11 cellular contexts compared by ENCODE assay signal in genomic region chr1:224067621-224068457, GRCh38. TPM values are rescaled to one million over a fixed set of nuclear protein-coding genes. Genes with fewer than 3 reads are reported as not detected.
A peak's percentile ranks its signal among the peaks of the same experiment; 100 is the strongest.
DNase-seq lines count a peak whose midpoint lies in the region; ATAC-seq and TF ChIP-seq lines count a peak whose summit lies in the region.
"Had no signal": no experiment of that assay in that cellular context is flagged by ENCODE, and none has a peak within 500 bp of the region (broad histone marks: within the 10 kb centered on the region; RNA-seq: fewer than 3 reads in every experiment).

No MANE protein-coding gene starts in this region.

- H3K4ac ChIP-seq in IMR-90 (ENCODE audit: low read depth, low read length), result no peak overlapping the region

- no peaks in the 10 kb centered on the region for H3K9me3 Mint-ChIP-seq in activated T-helper 17 cell treated with anti-CD3 and anti-CD28 coated beads, Interleukin-2, amount 50 U/mL, for 72 hours

- no peak overlapping the region for H3K23ac ChIP-seq in IMR-90 (ENCODE audit: low read depth, low read length)

- H2BK120ac ChIP-seq in IMR-90 (ENCODE audit: low read depth, low read length), result no peak overlapping the region

- H3K27me3 ChIP-seq in IMR-90 (ENCODE audit: control insufficient read depth, insufficient read depth, low read length) (no peaks in the 10 kb centered on the region), SJCRH30 (peaks cover 10% of the 10 kb centered on the region; the same call in 1 of the 2 replicates)

- H3K36me3 ChIP-seq in IMR-90 (ENCODE audit: control insufficient read depth, insufficient read depth, low read length) (no peaks in the 10 kb centered on the region), SJCRH30 (no peaks in the 10 kb centered on the region; the same call in 1 of the 2 replicates)

- no peaks in the 10 kb centered on the region for H3K36me3 Mint-ChIP-seq in activated T-helper 17 cell treated with anti-CD3 and anti-CD28 coated beads, Interleukin-2, amount 50 U/mL, for 72 hours (ENCODE audit: low read depth)
- H3K36me3 Mint-ChIP-seq: CD4-positive, CD25-positive, alpha-beta regulatory T cell had no signal

- H2AK9ac ChIP-seq in IMR-90 (replicated peaks; ENCODE audit: low read depth, low read length, poor library complexity), result no peak overlapping the region

- intact Hi-C loops in IMR-90 (cut with micrococcal nuclease), result no loop called here

- H3K9me3 ChIP-seq in IMR-90 (ENCODE audit: control insufficient read depth, insufficient read depth, low read length) (no peaks in the 10 kb centered on the region), SJCRH30 (replicated peaks) (no peaks in the 10 kb centered on the region)

- H4K8ac ChIP-seq in IMR-90 (ENCODE audit: low read depth in 2 of 2, low read length in 2 of 2), result no peak overlapping the region

- no peak overlapping the region for H2AK5ac ChIP-seq in IMR-90 (ENCODE audit: low read depth, low read length)

- H2AFZ ChIP-seq in IMR-90 (replicated peaks; ENCODE audit: low read length, poor library complexity), result no peak overlapping the region

- H3K27ac ChIP-seq in IMR-90 (ENCODE audit: insufficient read depth, low read length) (no peak overlapping the region), SJCRH30 (no peak overlapping the region)

- H3K79me1 ChIP-seq in IMR-90 (ENCODE audit: low read depth in 1 of 2, low read length in 2 of 2), result no peaks in the 10 kb centered on the region

- in situ Hi-C loops in IMR-90 (cut with MboI; ENCODE audit: low sequenced_read_pairs), result no loop called here

- H4K91ac ChIP-seq in IMR-90 (ENCODE audit: insufficient read depth, low read depth, low read length), result no peak overlapping the region

- no peak for TF ChIP-seq RAD21 in IMR-90 (IDR thresholded peaks at IDR 0.05; ENCODE audit: low read length)

- H3K4me3 ChIP-seq in IMR-90 (ENCODE audit: insufficient read depth, low read depth, low read length), result no peak overlapping the region
- H3K4me3 ChIP-seq in SJCRH30, result no peak overlapping the region

- TF ChIP-seq POLR2A in IMR-90 (IDR thresholded peaks at IDR 0.05; ENCODE audit: low read depth, low read length), result no peak

- H2BK20ac ChIP-seq in IMR-90 (ENCODE audit: low read depth, low read length), result no peak overlapping the region; the same call in 1 of the 2 replicates

- H3K27me3 Mint-ChIP-seq in activated T-helper 17 cell treated with anti-CD3 and anti-CD28 coated beads, Interleukin-2, amount 50 U/mL, for 72 hours, result peaks cover 17% of the 10 kb centered on the region

- H3K56ac ChIP-seq in IMR-90 (ENCODE audit: extremely low read depth, insufficient read depth, low read length), result no peak overlapping the region

- H3K4me1 Mint-ChIP-seq in activated T-helper 17 cell treated with anti-CD3 and anti-CD28 coated beads, Interleukin-2, amount 50 U/mL, for 72 hours, result no peaks in the 10 kb centered on the region

- ATAC-seq in IMR-90 (ENCODE audit: low read depth) (peak; percentile 56), HG02798 (IDR thresholded peaks at IDR 0.05; ENCODE audit: poor library complexity, unreplicated experiment) (no peak), HG03457 (IDR thresholded peaks at IDR 0.05; ENCODE audit: unreplicated experiment) (no peak)
- ATAC-seq in activated T-helper 17 cell treated with anti-CD3 and anti-CD28 coated beads, Interleukin-2, amount 50 U/mL, for 72 hours (replicated peaks), result peak; percentile 86

- H3K4me2 ChIP-seq in IMR-90 (ENCODE audit: low read depth, low read length), result no peak overlapping the region; the same call in 1 of the 2 replicates

- no peak overlapping the region for H3K14ac ChIP-seq in IMR-90 (replicated peaks; ENCODE audit: low read depth, low read length)

- H3K9me1 ChIP-seq in IMR-90 (ENCODE audit: insufficient read depth, low read length), result no peaks in the 10 kb centered on the region

- H3K4me3 Mint-ChIP-seq in activated T-helper 17 cell treated with anti-CD3 and anti-CD28 coated beads, Interleukin-2, amount 50 U/mL, for 72 hours, result no peak overlapping the region
- H3K4me3 Mint-ChIP-seq: activated naive CD8-positive, alpha-beta T cell; CD4-positive, CD25-positive, alpha-beta regulatory T cell had no signal

- POLR2A ChIA-PET in IMR-90 (lab: Charles Lee; ENCODE audit: unreplicated experiment), result no interaction called here

- H2BK5ac ChIP-seq in IMR-90 (ENCODE audit: low read depth, low read length, poor library complexity, severe bottlenecking), result no peak overlapping the region

- no peak overlapping the region for H2BK15ac ChIP-seq in IMR-90 (ENCODE audit: low read depth, low read length)

- no peak overlapping the region for H4K5ac ChIP-seq in IMR-90 (ENCODE audit: low read depth, low read length)

- H4K20me1 ChIP-seq in IMR-90 (ENCODE audit: insufficient read depth, low read length), result no peaks in the 10 kb centered on the region

- H3K4me1 ChIP-seq in IMR-90 (ENCODE audit: control insufficient read depth, insufficient read depth, low read length) (peaks cover 4% of the 10 kb centered on the region), SJCRH30 (no peaks in the 10 kb centered on the region)

- no peak overlapping the region for H3K9ac ChIP-seq in IMR-90 (ENCODE audit: low read depth, low read length)

- TF ChIP-seq CTCF in IMR-90 (conservative IDR thresholded peaks at IDR 0.05; ENCODE audit: low read depth, low read length), result no peak

- H3K27ac Mint-ChIP-seq in activated T-helper 17 cell treated with anti-CD3 and anti-CD28 coated beads, Interleukin-2, amount 50 U/mL, for 72 hours, result no peak overlapping the region
- H3K27ac Mint-ChIP-seq: activated naive CD8-positive, alpha-beta T cell; CD4-positive, CD25-positive, alpha-beta regulatory T cell had no signal

- 80% methylated on average over 1 of the region's 3 CpGs; no CpG with 5 or more reads in 1 of the 2 experiments for WGBS in IMR-90 (ENCODE audit: extremely low coverage in 2 of 2, insufficient read length in 1 of 2), 2 experiments

- peak overlapping the region; percentile 5; the same call in 1 of the 2 replicates for H3K18ac ChIP-seq in IMR-90 (ENCODE audit: low read depth, low read length)

- DNase-seq in AG08396 (ENCODE audit: low spot score), result peak; percentile 30
- DNase-seq in IMR-90, result peak; percentile 70
- DNase-seq in glomerular visceral epithelial cell (ENCODE audit: extremely low spot score), result peak; percentile 75
- DNase-seq in NCI-H510A treated with DMSO at 0.1 percent for 48 hours (lab: John Stamatoyannopoulos, UW), result no peak
- DNase-seq in SJCRH30, result no peak
- DNase-seq: activated CD4-positive, CD25-positive, alpha-beta regulatory T cell; CD4-positive, CD25-positive, alpha-beta regulatory T cell had no signal

- no TSS peak for BruUV-seq in IMR-90 (replicated peaks; lab: Mats Ljungman, UMichigan)

- CTCF ChIA-PET in IMR-90 (lab: Yijun Ruan, JAX), result interaction anchor here (0.8 to 2.6 kb wide), 2 partner anchors 10 to 17 kb away, joined by 3 to 13 read pairs; no protein-coding TSS in a partner anchor

- dilution Hi-C loops in IMR-90 (cut with HindIII; ENCODE audit: low sequenced_read_pairs, unreplicated experiment), result no loop called here

TF ChIP-seq in IMR-90, 13 proteins besides CTCF, POLR2A, EP300 and RAD21:
- TF ChIP-seq USF2 (IDR thresholded peaks at IDR 0.05; ENCODE audit: low read depth, low read length) (no peak), BHLHE40 (IDR thresholded peaks at IDR 0.05; ENCODE audit: low read depth, low read length) (no peak), RFX5 (IDR thresholded peaks at IDR 0.05; ENCODE audit: low read depth, low read length) (no peak), MAZ (IDR thresholded peaks at IDR 0.05; ENCODE audit: borderline replicate concordance, low read depth, low read length) (no peak), MXI1 (IDR thresholded peaks at IDR 0.05; ENCODE audit: borderline replicate concordance, low read depth, low read length) (no peak), FOS (IDR thresholded peaks at IDR 0.05; ENCODE audit: low read depth, low read length) (peak; percentile 44; the same call in 1 of the 2 replicates), CHD1 (IDR thresholded peaks at IDR 0.05; ENCODE audit: low read depth, low read length) (no peak), ELK1 (IDR thresholded peaks at IDR 0.05; ENCODE audit: borderline replicate concordance, low read depth, low read length) (no peak), RCOR1 (IDR thresholded peaks at IDR 0.05; ENCODE audit: insufficient replicate concordance, low read length) (no peak), CEBPB (IDR thresholded peaks at IDR 0.05; ENCODE audit: low read depth, low read length) (peak; percentile 80), NFE2L2 (IDR thresholded peaks at IDR 0.05; ENCODE audit: low read depth, low read length) (no peak)
TF ChIP-seq in IMR-90: peak in this region for 2.

RNA-seq across cellular contexts. Expression of gene FBXO28, which starts 46.1 kb away (rescaled TPM):
- total RNA-seq in IMR-90 (2012; rRNA removed), result 22.6 and 30.0 TPM in 2 replicates
- polyA plus RNA-seq in IMR-90 (2012; rRNA removed), result 10.6 and 11.6 TPM in 2 replicates
- 6.6 and 6.8 TPM in 2 replicates for polyA plus RNA-seq in IMR-90 (2012; cell fraction: cytosol; rRNA removed)
- 3.8 and 13.9 TPM in 2 replicates for polyA plus RNA-seq in IMR-90 (2012; cell fraction: nucleus; rRNA removed; ENCODE audit: low replicate concordance)
- 10 to 100 TPM; 26.2 to 29.5 TPM for total RNA-seq in activated T-helper 17 cell treated with anti-CD3 and anti-CD28 coated beads, Interleukin-2, amount 50 U/mL, for 72 hours
- 21.2 and 25.3 TPM in 2 replicates for total RNA-seq in SJCRH30 (2014; rRNA removed; shearing (Covaris generic))

Comparison
In these comparisons a context has a peak if more than half of its experiments do, and no peak if none do; other contexts are left out.
1. DNase-seq: peak in AG08396 (single experiment), IMR-90 (single experiment) and glomerular visceral epithelial cell (single experiment); none in NCI-H510A treated with DMSO at 0.1 percent for 48 hours (single experiment) and SJCRH30 (0 of 2).
2. ATAC-seq: peak in IMR-90 (single experiment) and activated T-helper 17 cell treated with anti-CD3 and anti-CD28 coated beads, Interleukin-2, amount 50 U/mL, for 72 hours (single experiment); none in HG02798 (single experiment) and HG03457 (single experiment).